ENCODE assay signal across 8 cellular contexts in the genomic region with DNA sequence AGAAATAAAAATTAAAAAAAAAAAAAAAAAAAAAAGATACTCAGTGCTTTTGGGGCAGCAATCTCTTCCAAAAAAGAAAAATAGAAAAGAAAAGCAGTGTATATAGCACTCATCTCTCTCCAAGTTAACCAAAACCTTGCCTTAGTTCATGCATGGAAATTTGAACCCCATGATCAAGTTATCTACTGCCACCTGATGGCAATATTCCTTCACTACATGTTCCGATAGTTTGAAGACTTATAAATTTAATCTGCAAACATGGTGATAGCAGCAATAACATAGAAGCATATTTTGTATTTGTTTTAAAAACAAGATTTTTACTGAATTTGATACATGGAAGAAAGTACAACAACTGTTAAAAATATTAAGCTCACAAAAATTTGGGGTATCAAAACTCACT. TPM values are rescaled to one million over a fixed set of nuclear protein-coding genes. Genes with fewer than 3 reads are reported as not detected.
A peak's percentile ranks its signal among the peaks of the same experiment; 100 is the strongest.
DNase-seq lines count a peak whose midpoint lies in the region; ATAC-seq and TF ChIP-seq lines count a peak whose summit lies in the region.

No MANE protein-coding gene starts in this region.

- no peaks in the 10 kb centered on the region for H3K27me3 Mint-ChIP-seq in activated CD4-positive, alpha-beta T cell treated with anti-CD3 and anti-CD28 coated beads, Interleukin-2, amount 10 ng/mL, durations not matched to agents 24 days and 14 days
- no peaks in the 10 kb centered on the region for H3K27me3 Mint-ChIP-seq in activated CD4-positive, alpha-beta T cell treated with anti-CD3 and anti-CD28 coated beads for 36 hours

- in situ Hi-C loops in astrocyte of the cerebellum (cut with HindIII; ENCODE audit: low sequenced_read_pairs): no loop called here

- POLR2A ChIA-PET in activated CD4-positive, alpha-beta T cell treated with anti-CD3 and anti-CD28 coated beads for 36 hours (lab: Charles Lee): no interaction called here

- TF ChIP-seq CTCF in astrocyte of the cerebellum (IDR thresholded peaks at IDR 0.05; ENCODE audit: low read depth, low read length, missing control alignments) (peak; percentile 52), left lung (IDR thresholded peaks at IDR 0.05) (peak; percentile 49 to 55)

- no peaks in the 10 kb centered on the region for H3K9me3 Mint-ChIP-seq in activated CD4-positive, alpha-beta T cell treated with anti-CD3 and anti-CD28 coated beads, Interleukin-2, amount 10 ng/mL, durations not matched to agents 24 days and 14 days
- no peaks in the 10 kb centered on the region for H3K9me3 Mint-ChIP-seq in activated CD4-positive, alpha-beta T cell treated with anti-CD3 and anti-CD28 coated beads for 36 hours (ENCODE audit: low read depth)

- H3K4me3 ChIP-seq in astrocyte of the cerebellum (ENCODE audit: low read depth, low read length): no peak overlapping the region
- no peak overlapping the region for H3K4me3 ChIP-seq in left lung

- no peak for ATAC-seq in activated CD4-positive, alpha-beta T cell treated with anti-CD3 and anti-CD28 coated beads for 36 hours
- ATAC-seq in left lung (peak; percentile 71), GM18907 (IDR thresholded peaks at IDR 0.05; ENCODE audit: unreplicated experiment) (no peak), sciatic nerve (no peak)

- peak; percentile 64 for DNase-seq in activated CD4-positive, alpha-beta T cell treated with anti-CD3 and anti-CD28 coated beads, Interleukin-2, amount 10 ng/mL, durations not matched to agents 24 days and 14 days
- DNase-seq in activated CD4-positive, alpha-beta T cell treated with anti-CD3 and anti-CD28 coated beads for 36 hours: no peak
- DNase-seq in NCI-H2107 treated with DMSO at 0.1 percent for 48 hours (lab: John Stamatoyannopoulos, UW; ENCODE audit: unreplicated experiment) (peak; percentile 35), astrocyte of the cerebellum (ENCODE audit: low read depth) (peak; percentile 39), left lung (no peak), sciatic nerve (ENCODE audit: low spot score) (no peak)
- DNase-seq in central memory CD4-positive, alpha-beta T cell: no peak

- peaks cover 10% of the 10 kb centered on the region for H3K4me1 Mint-ChIP-seq in activated CD4-positive, alpha-beta T cell treated with anti-CD3 and anti-CD28 coated beads, Interleukin-2, amount 10 ng/mL, durations not matched to agents 24 days and 14 days
- peaks cover 17% of the 10 kb centered on the region for H3K4me1 Mint-ChIP-seq in activated CD4-positive, alpha-beta T cell treated with anti-CD3 and anti-CD28 coated beads for 36 hours

- peaks cover 0 to 38% of the 10 kb centered on the region in 2 donors for H3K36me3 ChIP-seq in left lung

- no peaks in the 10 kb centered on the region for H3K4me1 ChIP-seq in left lung

- H3K4me3 Mint-ChIP-seq in activated CD4-positive, alpha-beta T cell treated with anti-CD3 and anti-CD28 coated beads, Interleukin-2, amount 10 ng/mL, durations not matched to agents 24 days and 14 days: no peak overlapping the region
- no peak overlapping the region for H3K4me3 Mint-ChIP-seq in activated CD4-positive, alpha-beta T cell treated with anti-CD3 and anti-CD28 coated beads for 36 hours

- CTCF ChIA-PET in activated CD4-positive, alpha-beta T cell treated with anti-CD3 and anti-CD28 coated beads for 36 hours (lab: Charles Lee): interaction anchor here (0.6 to 4.3 kb wide), 17 partner anchors 9 to 1116 kb away, joined by 3 to 33 read pairs (median 6); no protein-coding TSS in a partner anchor

- H3K36me3 Mint-ChIP-seq in activated CD4-positive, alpha-beta T cell treated with anti-CD3 and anti-CD28 coated beads, Interleukin-2, amount 10 ng/mL, durations not matched to agents 24 days and 14 days (ENCODE audit: low read depth): peaks cover 30% of the 10 kb centered on the region
- peaks cover 17% of the 10 kb centered on the region for H3K36me3 Mint-ChIP-seq in activated CD4-positive, alpha-beta T cell treated with anti-CD3 and anti-CD28 coated beads for 36 hours (ENCODE audit: low read depth)

- intact Hi-C loops in activated CD4-positive, alpha-beta T cell treated with anti-CD3 and anti-CD28 coated beads, Interleukin-2, amount 10 ng/mL, durations not matched to agents 24 days and 14 days (cut with micrococcal nuclease): loop anchor here (1.0 kb wide), 1 partner anchor 161 kb away; no protein-coding TSS in a partner anchor
- intact Hi-C loops in activated CD4-positive, alpha-beta T cell treated with anti-CD3 and anti-CD28 coated beads for 36 hours (cut with DNase I, micrococcal nuclease): loop anchor here (1.0 to 2.0 kb wide), 3 partner anchors 38 to 162 kb away; no protein-coding TSS in a partner anchor
- intact Hi-C loops in left lung (cut with DNase I): no loop called here
- intact Hi-C loops in sciatic nerve (cut with DNase I): no loop called here

- no peak overlapping the region for H3K27ac Mint-ChIP-seq in activated CD4-positive, alpha-beta T cell treated with anti-CD3 and anti-CD28 coated beads, Interleukin-2, amount 10 ng/mL, durations not matched to agents 24 days and 14 days
- no peak overlapping the region for H3K27ac Mint-ChIP-seq in activated CD4-positive, alpha-beta T cell treated with anti-CD3 and anti-CD28 coated beads for 36 hours

- no peaks in the 10 kb centered on the region for H3K27me3 ChIP-seq in left lung

- no peak overlapping the region for H3K27ac ChIP-seq in left lung

- H3K9me3 ChIP-seq in left lung: no peaks in the 10 kb centered on the region

RNA-seq across cellular contexts. Expression of a gene that starts 48.6 kb away (rescaled TPM):
- 0.17 and 0.26 TPM in 2 replicates for total RNA-seq in activated CD4-positive, alpha-beta T cell treated with anti-CD3 and anti-CD28 coated beads, Interleukin-2, amount 10 ng/mL, durations not matched to agents 24 days and 14 days
- 1 to 10 TPM in 1 of 2 experiments, under 1 TPM in 1; 0.94 to 1.4 TPM for total RNA-seq in activated CD4-positive, alpha-beta T cell treated with anti-CD3 and anti-CD28 coated beads for 36 hours
- total RNA-seq in left lung (under 1 TPM; 0.20 to 0.45 TPM), sciatic nerve (3.1 TPM)

RNA-seq across cellular contexts. Expression of a gene that starts 58.0 kb away (rescaled TPM):
- total RNA-seq in activated CD4-positive, alpha-beta T cell treated with anti-CD3 and anti-CD28 coated beads, Interleukin-2, amount 10 ng/mL, durations not matched to agents 24 days and 14 days: 26.4 and 30.7 TPM in 2 replicates
- 10 to 100 TPM; 55.9 to 70.2 TPM for total RNA-seq in activated CD4-positive, alpha-beta T cell treated with anti-CD3 and anti-CD28 coated beads for 36 hours
- total RNA-seq in left lung: 10 to 100 TPM in 1 of 2 donors, 1 to 10 TPM in 1; 9.8 to 11.4 TPM
- total RNA-seq in sciatic nerve: 138 TPM

Comparison
In these comparisons a context has a peak if more than half of its experiments do, and no peak if none do; other contexts are left out.
1. DNase-seq: peak in activated CD4-positive, alpha-beta T cell treated with anti-CD3 and anti-CD28 coated beads, Interleukin-2, amount 10 ng/mL, durations not matched to agents 24 days and 14 days (single experiment), NCI-H2107 treated with DMSO at 0.1 percent for 48 hours (single experiment) and astrocyte of the cerebellum (single experiment); none in activated CD4-positive, alpha-beta T cell treated with anti-CD3 and anti-CD28 coated beads for 36 hours (single experiment), left lung (0 of 2), central memory CD4-positive, alpha-beta T cell (single experiment) and sciatic nerve (single experiment).
2. intact Hi-C loops: an anchor here in activated CD4-positive, alpha-beta T cell treated with anti-CD3 and anti-CD28 coated beads, Interleukin-2, amount 10 ng/mL, durations not matched to agents 24 days and 14 days (1.0 kb wide) and activated CD4-positive, alpha-beta T cell treated with anti-CD3 and anti-CD28 coated beads for 36 hours (1.0 to 2.0 kb wide); none called in left lung and sciatic nerve.